ENCODE assay signal across 7 cellular contexts in genomic region chrX:38805294-38806053, GRCh38. TPM values are rescaled to one million over a fixed set of nuclear protein-coding genes. Genes with fewer than 3 reads are reported as not detected.
DNase-seq lines count a peak whose midpoint lies in the region; ATAC-seq, FAIRE-seq and TF ChIP-seq lines count a peak whose summit lies in the region.

No MANE protein-coding gene starts in this region.

- peaks cover 2% of the 10 kb centered on the region for H3K9me3 Mint-ChIP-seq in progenitor cell of endocrine pancreas (ENCODE audit: low read depth)

- H3K27ac ChIP-seq in adrenal gland (peak overlapping the region; percentile 69 to 96 (median 83)), left ventricle myocardium inferior (replicated peaks) (peak overlapping the region; percentile 97)

- H3K27ac Mint-ChIP-seq in progenitor cell of endocrine pancreas: peak overlapping the region; percentile 92

- H3K9me3 ChIP-seq in adrenal gland (replicated peaks in 1 of 3): no peaks in the 10 kb centered on the region
- no peaks in the 10 kb centered on the region for H3K9me3 ChIP-seq in left ventricle myocardium inferior (replicated peaks)

- DNase-seq in GM18507 (ENCODE audit: extremely low spot score, insufficient read length, low read depth) (no peak), Kasumi-1 (lab: John Stamatoyannopoulos, UW) (peak; percentile 53 to 56), SKM-1 treated with dmso at 0.1 percent for 144 hours (lab: John Stamatoyannopoulos, UW; ENCODE audit: unreplicated experiment) (peak; percentile 68), adrenal gland (peak; percentile 54 to 67 (median 57)), left ventricle myocardium inferior (peak; percentile 67), progenitor cell of endocrine pancreas (ENCODE audit: low spot score, unreplicated experiment) (peak; percentile 11)

- no peaks in the 10 kb centered on the region for H3K36me3 ChIP-seq in adrenal gland (replicated peaks in 1 of 2)
- no peaks in the 10 kb centered on the region for H3K36me3 ChIP-seq in left ventricle myocardium inferior

- no peak for TF ChIP-seq POLR2A in adrenal gland (IDR thresholded peaks at IDR 0.05)

- ATAC-seq in HG02981 (IDR thresholded peaks at IDR 0.05; ENCODE audit: unreplicated experiment): no peak

- no peaks in the 10 kb centered on the region for H3K27me3 ChIP-seq in adrenal gland
- no peaks in the 10 kb centered on the region for H3K27me3 ChIP-seq in left ventricle myocardium inferior (ENCODE audit: low read depth)

- H3K4me3 Mint-ChIP-seq in progenitor cell of endocrine pancreas (ENCODE audit: low read depth): peak overlapping the region; percentile 99

- H3K27me3 Mint-ChIP-seq in progenitor cell of endocrine pancreas: no peaks in the 10 kb centered on the region

- H3K36me3 Mint-ChIP-seq in progenitor cell of endocrine pancreas (ENCODE audit: insufficient read depth): peaks cover 1% of the 10 kb centered on the region

- intact Hi-C loops in adrenal gland (cut with DNase I) (no loop called here), left ventricle myocardium inferior (cut with micrococcal nuclease) (no loop called here)

- peak; percentile 82 for FAIRE-seq in GM18507 (lab: Jason Lieb, UNC)

- WGBS in adrenal gland, 4 donors: 7 to 39% (median 18%) methylated on average over 27 to 39 of the region's 39 CpGs

- H3K4me1 ChIP-seq in adrenal gland (replicated peaks in 1 of 2): peaks cover 0 to 20% of the 10 kb centered on the region in 2 donors
- peaks cover 35% of the 10 kb centered on the region for H3K4me1 ChIP-seq in left ventricle myocardium inferior

- peaks cover 22% of the 10 kb centered on the region for H3K4me1 Mint-ChIP-seq in progenitor cell of endocrine pancreas (ENCODE audit: low read depth)

- H3K4me3 ChIP-seq in adrenal gland (peak overlapping the region in 3 of 4 donors; percentile 25 to 67 (median 35)), left ventricle myocardium inferior (peak overlapping the region; percentile 82)

- no peak for TF ChIP-seq CTCF in adrenal gland (IDR thresholded peaks at IDR 0.05)
- TF ChIP-seq CTCF in left ventricle myocardium inferior (IDR thresholded peaks at IDR 0.05; ENCODE audit: borderline replicate concordance): no peak
- TF ChIP-seq CTCF in progenitor cell of endocrine pancreas (IDR thresholded peaks at IDR 0.05; ENCODE audit: unreplicated experiment): no peak

RNA-seq across cellular contexts. Expression of gene MID1IP1, which starts 4.2 kb away (rescaled TPM):
- total RNA-seq in adrenal gland (100 to 1,000 TPM in 1 of 8 donors, 10 to 100 TPM in 7; 43.3 to 106 (median 54.2) TPM), left ventricle myocardium inferior (30.9 TPM), progenitor cell of endocrine pancreas (29.7 and 31.1 TPM in 2 replicates)
- polyA plus RNA-seq in adrenal gland: 10 to 100 TPM; 16.8 to 24.3 (median 21.6) TPM
